In genomic region chr14:32254952-32255679, GRCh38 we compare ENCODE assay signal across 8 cellular contexts. TPM values are rescaled to one million over a fixed set of nuclear protein-coding genes. Genes with fewer than 3 reads are reported as not detected.
DNase-seq lines count a peak whose midpoint lies in the region; ATAC-seq and TF ChIP-seq lines count a peak whose summit lies in the region.

No MANE protein-coding gene starts in this region.

- TF ChIP-seq CTCF in LNCAP (IDR thresholded peaks at IDR 0.05) (peak; percentile 81), prostate gland (IDR thresholded peaks at IDR 0.05) (peak in 3 of 4 experiments; percentile 63 to 81 (median 78))

- H3K4me1 ChIP-seq in prostate gland (replicated peaks), result no peaks in the 10 kb centered on the region

- ATAC-seq in GM21529 (IDR thresholded peaks at IDR 0.05; ENCODE audit: unreplicated experiment) (peak; percentile 49), left cardiac atrium (peak; percentile 85 to 89), GM19467 (IDR thresholded peaks at IDR 0.05; ENCODE audit: unreplicated experiment) (no peak)

- DNase-seq in DMS 273 treated with DMSO at 0.1 percent for 48 hours (lab: John Stamatoyannopoulos, UW) (peak; percentile 14), SK-MEL-5 (ENCODE audit: low read depth, low spot score) (peak; percentile 82), amniotic epithelial cell (ENCODE audit: low read depth) (peak; percentile 73), left cardiac atrium (peak; percentile 65), prostate gland (ENCODE audit: low spot score) (peak; percentile 76)

- H3K27ac ChIP-seq in prostate gland, result peak overlapping the region; percentile 14 to 62

- no peaks in the 10 kb centered on the region for H3K9me3 ChIP-seq in prostate gland

- in situ Hi-C loops in SK-MEL-5 (cut with HindIII; ENCODE audit: low pct_unique_long_range_greater_than_20kb, low sequenced_read_pairs), result no loop called here

- no peak overlapping the region for H3K4me3 ChIP-seq in prostate gland

- no peaks in the 10 kb centered on the region for H3K27me3 ChIP-seq in prostate gland (replicated peaks; ENCODE audit: insufficient read depth)

- intact Hi-C loops in left cardiac atrium (cut with DNase I), result loop anchor here (2.0 to 10.0 kb wide), 8 partner anchors 127 to 803 kb away; no protein-coding TSS in a partner anchor
- intact Hi-C loops in prostate gland (cut with DNase I), result loop anchor here (2.0 to 5.0 kb wide), 5 partner anchors 214 to 743 kb away; no protein-coding TSS in a partner anchor

- 58% methylated on average over 9 of the region's 9 CpGs for WGBS in prostate gland

- H3K36me3 ChIP-seq in prostate gland, result no peaks in the 10 kb centered on the region

- no peak for TF ChIP-seq POLR2A in prostate gland (IDR thresholded peaks at IDR 0.05)

RNA-seq across cellular contexts. Expression of gene RNU6-8, which starts 52.0 kb away (rescaled TPM):
- not detected in 2 replicates for total RNA-seq in SK-MEL-5 (2014; rRNA removed; shearing (Covaris generic))
- polyA plus RNA-seq in SK-MEL-5 (2015; cell fraction: cytosol; rRNA removed), result not detected in 2 replicates
- not detected in 2 replicates for polyA plus RNA-seq in SK-MEL-5 (2015; cell fraction: nucleus; rRNA removed)
- total RNA-seq in left cardiac atrium, result not detected
- total RNA-seq in prostate gland, result not detected

RNA-seq across cellular contexts. Expression of gene RNU6-7, which starts 53.3 kb away (rescaled TPM):
- total RNA-seq in SK-MEL-5 (2014; rRNA removed; shearing (Covaris generic)), result not detected in 2 replicates
- polyA plus RNA-seq in SK-MEL-5 (2015; cell fraction: cytosol; rRNA removed), result not detected in 2 replicates
- polyA plus RNA-seq in SK-MEL-5 (2015; cell fraction: nucleus; rRNA removed), result not detected in 2 replicates
- total RNA-seq in left cardiac atrium (not detected), prostate gland (not detected)

Comparison
In these comparisons a context has a peak if more than half of its experiments do, and no peak if none do; other contexts are left out.
1. DNase-seq: peak in every context shown above with its lines; median percentile 82 in SK-MEL-5; 76 in prostate gland; 73 in amniotic epithelial cell; 65 in left cardiac atrium; 14 in DMS 273 treated with DMSO at 0.1 percent for 48 hours.